Comparison of ENCODE assay signal across 20 cellular contexts in genomic region chr2:44537264-44537663, GRCh38.
A peak's percentile ranks its signal among the peaks of the same experiment; 100 is the strongest.
DNase-seq lines count a peak whose midpoint lies in the region; ATAC-seq, FAIRE-seq and TF ChIP-seq lines count a peak whose summit lies in the region.
"Had no signal": no experiment of that assay in that cellular context is flagged by ENCODE, and none has a peak within 500 bp of the region (broad histone marks: within the 10 kb centered on the region; RNA-seq: fewer than 3 reads in every experiment).

No MANE protein-coding gene starts in this region.

- H3K4me1 ChIP-seq in BE2C: peaks cover under 1% of the 10 kb centered on the region; the same call in 1 of the 2 replicates
- H3K4me1 ChIP-seq: SJSA1 had no signal

- no peak for FAIRE-seq in bronchial epithelial cell (lab: Jason Lieb, UNC)
- FAIRE-seq: D721Med had no signal

- peaks cover 5 to 43% (median 26%) of the 10 kb centered on the region in 7 donors for H3K9me3 Mint-ChIP-seq in naive B cell

- H3K27me3 Mint-ChIP-seq in naive B cell: no peaks in the 10 kb centered on the region

- ATAC-seq in naive B cell (ENCODE audit: low read depth in 2 of 2): peak; percentile 52 to 55

- peak overlapping the region in 1 of 8 donors; percentile 19 for H3K4me3 Mint-ChIP-seq in naive B cell

- H3K4me3 ChIP-seq in bronchial epithelial cell (ENCODE audit: low read depth, low read length): no peak overlapping the region
- no peak overlapping the region for H3K4me3 ChIP-seq in BE2C (ENCODE audit: low read depth, low read length)
- H3K4me3 ChIP-seq: GM23248, PC-9, SJSA1 had no signal

- H3K36me3 Mint-ChIP-seq in naive B cell: peaks cover 10 to 24% of the 10 kb centered on the region in 2 donors

- H3K36me3 ChIP-seq in bronchial epithelial cell (ENCODE audit: control insufficient read depth, insufficient read depth, low read length) (no peaks in the 10 kb centered on the region), BE2C (no peaks in the 10 kb centered on the region)
- H3K36me3 ChIP-seq: SJSA1 had no signal

- no peaks in the 10 kb centered on the region for H3K9me3 ChIP-seq in BE2C
- H3K9me3 ChIP-seq: SJSA1 had no signal

- H3K4me1 Mint-ChIP-seq in naive B cell: peaks cover 7 to 20% (median 10%) of the 10 kb centered on the region in 3 donors

- H3K27ac Mint-ChIP-seq in naive B cell: no peak overlapping the region

- TF ChIP-seq CTCF in bronchial epithelial cell (IDR thresholded peaks at IDR 0.05; ENCODE audit: insufficient read depth, low read length, severe bottlenecking): no peak
- TF ChIP-seq CTCF in BE2C (IDR thresholded peaks at IDR 0.05; ENCODE audit: low read depth, low read length): no peak

- DNase-seq in ELR (ENCODE audit: low read depth): peak; percentile 71
- peak; percentile 34 for DNase-seq in MV-4-11 (lab: John Stamatoyannopoulos, UW)
- peak; percentile 40 for DNase-seq in bronchial epithelial cell (ENCODE audit: low read depth)
- DNase-seq in naive B cell: peak; percentile 3
- DNase-seq in BE2C: no peak
- no peak for DNase-seq in activated effector memory CD4-positive, alpha-beta T cell treated with anti-CD3 and anti-CD28 coated beads, Interleukin-2, amount 50 U/mL, for 16 hours
- no peak for DNase-seq in stimulated activated CD4-positive, alpha-beta T cell treated with anti-CD3 and anti-CD28 coated beads, Interleukin-4, amount 100 ng/mL, for 4 hours
- DNase-seq: DMS79, GF-D8, GM23248, HCEC 1CT, NCI-H1105, NCI-H1694, NCI-H2107, NCI-H2227 treated with DMSO at 0.1 percent for 48 hours, NCI-H510A treated with DMSO at 0.1 percent for 48 hours, NCI-H82 had no signal

- H3K27me3 ChIP-seq in bronchial epithelial cell (ENCODE audit: control insufficient read depth, insufficient read depth, low read length): no peaks in the 10 kb centered on the region
- H3K27me3 ChIP-seq in BE2C: no peaks in the 10 kb centered on the region
- H3K27me3 ChIP-seq: SJSA1 had no signal

Comparison
In these comparisons a context has a peak if more than half of its experiments do, and no peak if none do; other contexts are left out.
1. DNase-seq: peak in ELR (single experiment), MV-4-11 (single experiment), bronchial epithelial cell (single experiment) and naive B cell (single experiment); none in BE2C (single experiment), activated effector memory CD4-positive, alpha-beta T cell treated with anti-CD3 and anti-CD28 coated beads, Interleukin-2, amount 50 U/mL, for 16 hours (single experiment) and stimulated activated CD4-positive, alpha-beta T cell treated with anti-CD3 and anti-CD28 coated beads, Interleukin-4, amount 100 ng/mL, for 4 hours (0 of 2).